In the genomic region with DNA sequence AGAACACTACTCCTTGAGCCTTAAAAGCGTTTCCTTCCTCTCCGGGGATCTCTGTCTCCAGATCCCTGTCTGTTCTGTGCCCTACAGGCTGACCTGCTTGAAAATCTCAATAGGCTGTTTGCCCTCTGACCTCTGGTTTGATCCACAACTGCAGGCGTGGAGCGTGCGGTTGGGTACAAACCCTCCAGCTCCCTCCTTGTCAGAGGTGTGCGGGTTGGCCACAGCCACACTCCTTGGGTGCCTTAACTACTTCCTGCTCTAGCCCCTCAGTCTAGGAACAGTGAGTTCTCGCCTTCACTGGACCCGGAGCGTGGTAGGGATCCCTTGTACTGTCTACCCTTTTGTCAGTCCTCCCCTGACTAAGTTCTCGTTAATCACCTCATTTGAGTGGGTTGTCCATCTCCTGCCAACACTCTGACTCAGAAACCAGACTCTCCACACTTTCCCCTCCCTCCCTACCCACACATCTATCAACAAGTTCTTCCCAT, we compare ENCODE assay signal across 10 cellular contexts. TPM values are rescaled to one million over a fixed set of nuclear protein-coding genes. Genes with fewer than 3 reads are reported as not detected.
A peak's percentile ranks its signal among the peaks of the same experiment; 100 is the strongest.
DNase-seq lines count a peak whose midpoint lies in the region; ATAC-seq, FAIRE-seq and TF ChIP-seq lines count a peak whose summit lies in the region.
"Had no signal": no experiment of that assay in that cellular context is flagged by ENCODE, and none has a peak within 500 bp of the region (broad histone marks: within the 10 kb centered on the region; RNA-seq: fewer than 3 reads in every experiment).

No MANE protein-coding gene starts in this region.

- DNase-seq in COLO829 (ENCODE audit: low spot score), result peak; percentile 23
- DNase-seq in UCSD-AML1 (lab: John Stamatoyannopoulos, UW; ENCODE audit: unreplicated experiment), result peak; percentile 64
- DNase-seq in foreskin keratinocyte, result peak in 1 of 2 donors; percentile 6
- no peak for DNase-seq in prostate gland (ENCODE audit: low spot score)
- no peak for DNase-seq in BE2C
- DNase-seq in HTR-8/SVneo (ENCODE audit: insufficient read length, low spot score), result no peak
- DNase-seq in iPS-NIHi11 (ENCODE audit: low spot score), result no peak
- DNase-seq in HuH-7.5 (ENCODE audit: low spot score), result no peak
- DNase-seq: naive B cell had no signal

- intact Hi-C loops in prostate gland (cut with DNase I), result loop anchor here (10.0 kb wide), 1 partner anchor 89 kb away; no protein-coding TSS in a partner anchor

- WGBS in prostate gland, result 36% methylated on average over 10 of the region's 10 CpGs

- no peak for FAIRE-seq in HTR-8/SVneo (lab: Jason Lieb, UNC)

- H3K27ac ChIP-seq in foreskin keratinocyte, result no peak overlapping the region
- peak overlapping the region; percentile 22 to 31 for H3K27ac ChIP-seq in prostate gland

- peak; percentile 53 for ATAC-seq in foreskin keratinocyte

- H3K27me3 ChIP-seq in foreskin keratinocyte (peaks cover 8% of the 10 kb centered on the region), prostate gland (replicated peaks; ENCODE audit: insufficient read depth) (no peaks in the 10 kb centered on the region), BE2C (no peaks in the 10 kb centered on the region)

- TF ChIP-seq CTCF in foreskin keratinocyte (conservative IDR thresholded peaks at IDR 0.05) (no peak), prostate gland (IDR thresholded peaks at IDR 0.05) (no peak), BE2C (IDR thresholded peaks at IDR 0.05; ENCODE audit: low read depth, low read length) (no peak)

- no peak overlapping the region for H3K4me3 ChIP-seq in prostate gland
- no peak overlapping the region for H3K4me3 ChIP-seq in BE2C (ENCODE audit: low read depth, low read length)

- no peaks in the 10 kb centered on the region for H3K36me3 ChIP-seq in prostate gland
- H3K36me3 ChIP-seq in BE2C, result no peaks in the 10 kb centered on the region

- H3K9me3 ChIP-seq in prostate gland (no peaks in the 10 kb centered on the region), BE2C (no peaks in the 10 kb centered on the region)

- no peaks in the 10 kb centered on the region for H3K4me1 ChIP-seq in foreskin keratinocyte
- no peaks in the 10 kb centered on the region for H3K4me1 ChIP-seq in prostate gland (replicated peaks)
- H3K4me1 ChIP-seq in BE2C, result peaks cover 25% of the 10 kb centered on the region

- no peak for TF ChIP-seq POLR2A in prostate gland (IDR thresholded peaks at IDR 0.05)

RNA-seq across cellular contexts. Expression of gene CMKLR1, which starts 33.1 kb away (rescaled TPM):
- total RNA-seq in foreskin keratinocyte (not detected in 2 replicates), prostate gland (1 to 10 TPM; 3.3 to 9.1 TPM)
- not detected in 2 replicates for polyA plus RNA-seq in foreskin keratinocyte
- 0.36 TPM for polyA plus RNA-seq in BE2C (2012; ENCODE audit: insufficient read depth, insufficient read length, low read depth)
- total RNA-seq: activated CD8-positive, alpha-beta memory T cell treated with anti-CD3 and anti-CD28 coated beads for 36 hours had no signal

Comparison
In these comparisons a context has a peak if more than half of its experiments do, and no peak if none do; other contexts are left out.
1. DNase-seq: peak in COLO829 (single experiment) and UCSD-AML1 (single experiment); none in prostate gland (single experiment), BE2C (single experiment), HTR-8/SVneo (single experiment), iPS-NIHi11 (single experiment) and HuH-7.5 (single experiment).